15 cellular contexts compared by ENCODE assay signal in genomic region chr11:75625970-75626691, GRCh38. TPM values are rescaled to one million over a fixed set of nuclear protein-coding genes. Genes with fewer than 3 reads are reported as not detected.
DNase-seq lines count a peak whose midpoint lies in the region; ATAC-seq and TF ChIP-seq lines count a peak whose summit lies in the region.
"Had no signal": no experiment of that assay in that cellular context is flagged by ENCODE, and none has a peak within 500 bp of the region (broad histone marks: within the 10 kb centered on the region; RNA-seq: fewer than 3 reads in every experiment).

No MANE protein-coding gene starts in this region.

- TF ChIP-seq CTCF in astrocyte of the spinal cord (IDR thresholded peaks at IDR 0.05; ENCODE audit: low read depth, low read length) (no peak), lung (IDR thresholded peaks at IDR 0.05; ENCODE audit: control extremely low read depth, extremely low read depth) (no peak), gastrocnemius medialis (IDR thresholded peaks at IDR 0.05 in 4 of 5, conservative IDR thresholded peaks at IDR 0.05 in 1 of 5) (no peak), ascending aorta (IDR thresholded peaks at IDR 0.05) (no peak)

- no peaks in the 10 kb centered on the region for H3K36me3 ChIP-seq in lung (ENCODE audit: control insufficient read depth in 2 of 2, insufficient read depth in 2 of 2, low read length in 2 of 2)
- no peaks in the 10 kb centered on the region for H3K36me3 ChIP-seq in gastrocnemius medialis
- H3K36me3 ChIP-seq in ascending aorta: no peaks in the 10 kb centered on the region

- no peaks in the 10 kb centered on the region for H3K9me3 Mint-ChIP-seq in activated CD4-positive, alpha-beta T cell treated with anti-CD3 and anti-CD28 coated beads, Interleukin-2, amount 10 ng/mL, durations not matched to agents 24 days and 14 days
- H3K9me3 Mint-ChIP-seq: CD8-positive, alpha-beta T cell; memory B cell; WTC11 had no signal

- TF ChIP-seq POLR2A in gastrocnemius medialis (IDR thresholded peaks at IDR 0.05): no peak

- H3K27me3 Mint-ChIP-seq in activated CD4-positive, alpha-beta T cell treated with anti-CD3 and anti-CD28 coated beads, Interleukin-2, amount 10 ng/mL, durations not matched to agents 24 days and 14 days: peaks cover 17% of the 10 kb centered on the region
- H3K27me3 Mint-ChIP-seq: memory B cell had no signal

- no peaks in the 10 kb centered on the region for H3K4me1 ChIP-seq in lung (ENCODE audit: control insufficient read depth in 2 of 2, insufficient read depth in 2 of 2, low read length in 2 of 2)
- no peaks in the 10 kb centered on the region for H3K4me1 ChIP-seq in gastrocnemius medialis
- H3K4me1 ChIP-seq in ascending aorta: peaks cover 0 to 4% of the 10 kb centered on the region in 2 donors

- ATAC-seq in lung (ENCODE audit: insufficient read depth, low FRiP score) (peak; percentile 74), gastrocnemius medialis (no peak)
- ATAC-seq: CD8-positive, alpha-beta T cell; WTC11 had no signal

- H3K4me3 ChIP-seq in astrocyte of the spinal cord (ENCODE audit: low read depth, low read length): no peak overlapping the region
- H3K4me3 ChIP-seq in lung: no peak overlapping the region
- no peak overlapping the region for H3K4me3 ChIP-seq in gastrocnemius medialis
- no peak overlapping the region for H3K4me3 ChIP-seq in ascending aorta

- DNase-seq in AG08396 (ENCODE audit: low spot score) (peak; percentile 78), HS-5 (ENCODE audit: low read depth) (peak; percentile 66), astrocyte of the spinal cord (ENCODE audit: low read depth, low spot score) (peak; percentile 85), lung (ENCODE audit: low spot score) (peak; percentile 72), gastrocnemius medialis (no peak), occipital lobe (lab: John Stamatoyannopoulos, UW) (no peak), ascending aorta (ENCODE audit: low spot score in 2 of 2) (no peak)
- no peak for DNase-seq in activated CD4-positive, alpha-beta T cell treated with anti-CD3 and anti-CD28 coated beads, Interleukin-2, amount 10 ng/mL, durations not matched to agents 24 days and 14 days
- DNase-seq: activated naive CD4-positive, alpha-beta T cell; CD8-positive, alpha-beta T cell; NCI-H1048; stimulated activated naive CD4-positive, alpha-beta T cell treated with Interleukin-2 at 50 U/mL for 16 hours had no signal

- intact Hi-C loops in gastrocnemius medialis (cut with DNase I; ENCODE audit: low total_unique reads): no loop called here
- intact Hi-C loops in activated CD4-positive, alpha-beta T cell treated with anti-CD3 and anti-CD28 coated beads, Interleukin-2, amount 10 ng/mL, durations not matched to agents 24 days and 14 days (cut with micrococcal nuclease): no loop called here
- intact Hi-C loops in ascending aorta (cut with DNase I): no loop called here

- WGBS in lung, 2 donors: 79 to 95% methylated on average over 7 of the region's 7 CpGs

- H3K9me3 ChIP-seq in lung (ENCODE audit: control insufficient read depth in 2 of 2, insufficient read depth in 1 of 2, low read length in 1 of 2) (no peaks in the 10 kb centered on the region), gastrocnemius medialis (no peaks in the 10 kb centered on the region), ascending aorta (no peaks in the 10 kb centered on the region)

- no peaks in the 10 kb centered on the region for H3K36me3 Mint-ChIP-seq in activated CD4-positive, alpha-beta T cell treated with anti-CD3 and anti-CD28 coated beads, Interleukin-2, amount 10 ng/mL, durations not matched to agents 24 days and 14 days (ENCODE audit: low read depth)
- H3K36me3 Mint-ChIP-seq: CD8-positive, alpha-beta T cell; memory B cell; WTC11 had no signal

- H3K27me3 ChIP-seq in lung (ENCODE audit: control insufficient read depth, insufficient read depth) (no peaks in the 10 kb centered on the region), gastrocnemius medialis (no peaks in the 10 kb centered on the region), ascending aorta (no peaks in the 10 kb centered on the region)

- in situ Hi-C loops in astrocyte of the spinal cord (cut with HindIII; ENCODE audit: low sequenced_read_pairs) (no loop called here), gastrocnemius medialis (cut with MboI; ENCODE audit: low sequenced_read_pairs in 4 of 4) (no loop called here)

- no peak overlapping the region for H3K4me3 Mint-ChIP-seq in activated CD4-positive, alpha-beta T cell treated with anti-CD3 and anti-CD28 coated beads, Interleukin-2, amount 10 ng/mL, durations not matched to agents 24 days and 14 days
- H3K4me3 Mint-ChIP-seq: CD8-positive, alpha-beta T cell; memory B cell; WTC11 had no signal

- H3K27ac ChIP-seq in lung (ENCODE audit: low read depth in 1 of 2, low read length in 1 of 2): peak overlapping the region in 1 of 2 donors; percentile 13
- H3K27ac ChIP-seq in gastrocnemius medialis: no peak overlapping the region
- no peak overlapping the region for H3K27ac ChIP-seq in ascending aorta
- H3K27ac ChIP-seq: epithelial cell of prostate had no signal

- H3K27ac Mint-ChIP-seq in activated CD4-positive, alpha-beta T cell treated with anti-CD3 and anti-CD28 coated beads, Interleukin-2, amount 10 ng/mL, durations not matched to agents 24 days and 14 days: no peak overlapping the region
- H3K27ac Mint-ChIP-seq: CD8-positive, alpha-beta T cell; memory B cell; WTC11 had no signal

- H3K4me1 Mint-ChIP-seq in activated CD4-positive, alpha-beta T cell treated with anti-CD3 and anti-CD28 coated beads, Interleukin-2, amount 10 ng/mL, durations not matched to agents 24 days and 14 days: no peaks in the 10 kb centered on the region
- H3K4me1 Mint-ChIP-seq: memory B cell had no signal

RNA-seq across cellular contexts. Expression of gene MAP6, which starts 42.7 kb away (rescaled TPM):
- total RNA-seq in lung (10 to 100 TPM in 1 of 2 donors, 1 to 10 TPM in 1; 8.1 to 17.8 TPM), gastrocnemius medialis (under 1 TPM in 3 of 4 donors, not detected in 1; 0.22 to 0.33 (median 0.25) TPM), occipital lobe (83.6 TPM), ascending aorta (15.8 TPM)
- 1 to 10 TPM; 5.8 to 6.4 TPM for polyA plus RNA-seq in lung
- total RNA-seq in activated CD4-positive, alpha-beta T cell treated with anti-CD3 and anti-CD28 coated beads, Interleukin-2, amount 10 ng/mL, durations not matched to agents 24 days and 14 days: 0.09 and 0.14 TPM in 2 replicates
- total RNA-seq: CD8-positive, alpha-beta T cell had no signal

Comparison
In these comparisons a context has a peak if more than half of its experiments do, and no peak if none do; other contexts are left out.
1. DNase-seq: peak in AG08396 (single experiment), HS-5 (single experiment), astrocyte of the spinal cord (single experiment) and lung (single experiment); none in gastrocnemius medialis (0 of 2), occipital lobe (single experiment), activated CD4-positive, alpha-beta T cell treated with anti-CD3 and anti-CD28 coated beads, Interleukin-2, amount 10 ng/mL, durations not matched to agents 24 days and 14 days (single experiment) and ascending aorta (0 of 2).